ENCODE assay signal across 1 cellular context in genomic region chr9:83956288-83957028, GRCh38.
A peak's percentile ranks its signal among the peaks of the same experiment; 100 is the strongest.
TF ChIP-seq lines count a peak whose summit lies in the region.

No MANE protein-coding gene starts in this region.

TF ChIP-seq in HepG2, 621 proteins besides CTCF, POLR2A, EP300 and RAD21 (continued from another document and continues in another):
- TF ChIP-seq ARID2 (CRISPR knock-in tag; IDR thresholded peaks at IDR 0.05; ENCODE audit: borderline replicate concordance) (peak; percentile 60; the same call in 1 of the 2 replicates), ZNF605 (CRISPR knock-in tag; IDR thresholded peaks at IDR 0.05) (peak; percentile 79), ZNF350 (CRISPR knock-in tag; IDR thresholded peaks at IDR 0.05; ENCODE audit: borderline replicate concordance, low read depth) (peak; percentile 89), ZNF672 (CRISPR knock-in tag; IDR thresholded peaks at IDR 0.05) (no peak), NR2F1 (CRISPR knock-in tag; IDR thresholded peaks at IDR 0.05) (peak in 1 of 2 experiments; percentile 34; a peak in 2 of 4 replicates), ZNF775 (CRISPR knock-in tag; IDR thresholded peaks at IDR 0.05; ENCODE audit: borderline replicate concordance) (0 out of 2 replicates have a peak, but pooled peaks have one; percentile 42), ZFX (CRISPR knock-in tag; IDR thresholded peaks at IDR 0.05; ENCODE audit: low read depth) (peak; percentile 92), PRDM10 (CRISPR knock-in tag; IDR thresholded peaks at IDR 0.05; ENCODE audit: low read depth) (peak; percentile 45; the same call in 1 of the 2 replicates), AGO2 (optimal IDR thresholded peaks at IDR 0.05; ENCODE audit: low read depth, low read length) (peak; percentile 60), NR2C2 (CRISPR knock-in tag; IDR thresholded peaks at IDR 0.05; ENCODE audit: borderline replicate concordance) (peak; percentile 94), ZBTB3 (CRISPR knock-in tag; IDR thresholded peaks at IDR 0.05; ENCODE audit: borderline replicate concordance, low read depth) (no peak; the same call in 1 of the 2 replicates), GATAD2A (CRISPR knock-in tag; IDR thresholded peaks at IDR 0.05) (peak; percentile 75), FOXK2 (IDR thresholded peaks at IDR 0.05) (no peak), ZFP36L2 (CRISPR knock-in tag; IDR thresholded peaks at IDR 0.05) (no peak), HOMEZ (CRISPR knock-in tag; IDR thresholded peaks at IDR 0.05; ENCODE audit: low read depth) (no peak), PBX2 (CRISPR knock-in tag; IDR thresholded peaks at IDR 0.05) (no peak), TEF (CRISPR knock-in tag; IDR thresholded peaks at IDR 0.05) (peak; percentile 79; the same call in 1 of the 2 replicates), TCF12 (IDR thresholded peaks at IDR 0.05) (no peak), TCF12 (CRISPR knock-in tag; IDR thresholded peaks at IDR 0.05) (0 out of 2 replicates have a peak, but pooled peaks have one; percentile 20), ZNF777 (CRISPR knock-in tag; IDR thresholded peaks at IDR 0.05) (peak; percentile 96), ETS1 (CRISPR knock-in tag; IDR thresholded peaks at IDR 0.05) (no peak), HNRNPH1 (optimal IDR thresholded peaks at IDR 0.05; ENCODE audit: low read depth, low read length) (no peak), ZSCAN12 (CRISPR knock-in tag; IDR thresholded peaks at IDR 0.05) (no peak), PPARG (CRISPR knock-in tag; conservative IDR thresholded peaks at IDR 0.05) (no peak), SMAD9 (CRISPR knock-in tag; IDR thresholded peaks at IDR 0.05) (no peak), TRAFD1 (CRISPR knock-in tag; IDR thresholded peaks at IDR 0.05; ENCODE audit: borderline replicate concordance) (no peak), NBN (conservative IDR thresholded peaks at IDR 0.05) (no peak), ATM (IDR thresholded peaks at IDR 0.05; ENCODE audit: borderline replicate concordance) (no peak), ZNF335 (CRISPR knock-in tag; IDR thresholded peaks at IDR 0.05) (peak; percentile 75; the same call in 1 of the 2 replicates), SALL1 (CRISPR knock-in tag; IDR thresholded peaks at IDR 0.05) (peak; percentile 78; the same call in 1 of the 2 replicates), KAT8 (CRISPR knock-in tag; IDR thresholded peaks at IDR 0.05) (peak; percentile 93), JUN (CRISPR knock-in tag; IDR thresholded peaks at IDR 0.05) (peak; percentile 18; the same call in 1 of the 2 replicates), BCL3 (CRISPR knock-in tag; IDR thresholded peaks at IDR 0.05) (peak; percentile 67; the same call in 1 of the 2 replicates), ZNF562 (CRISPR knock-in tag; IDR thresholded peaks at IDR 0.05; ENCODE audit: borderline replicate concordance) (peak; percentile 55; the same call in 1 of the 2 replicates), FOSL2 (CRISPR knock-in tag; IDR thresholded peaks at IDR 0.05) (0 out of 2 replicates have a peak, but pooled peaks have one; percentile 32), DMTF1 (CRISPR knock-in tag; IDR thresholded peaks at IDR 0.05) (no peak), THYN1 (CRISPR knock-in tag; IDR thresholded peaks at IDR 0.05; ENCODE audit: borderline replicate concordance, low read depth) (no peak), ZNF362 (CRISPR knock-in tag; IDR thresholded peaks at IDR 0.05; ENCODE audit: borderline replicate concordance) (no peak), MLLT10 (CRISPR knock-in tag; IDR thresholded peaks at IDR 0.05) (no peak), ZNF83 (CRISPR knock-in tag; IDR thresholded peaks at IDR 0.05; ENCODE audit: borderline replicate concordance) (peak; percentile 80), MTF1 (CRISPR knock-in tag; IDR thresholded peaks at IDR 0.05) (no peak), TFDP2 (CRISPR knock-in tag; IDR thresholded peaks at IDR 0.05) (peak; percentile 94), IKZF4 (CRISPR knock-in tag; IDR thresholded peaks at IDR 0.05; ENCODE audit: borderline replicate concordance, low read depth, not compliant biosample characterization) (no peak), FOXP1 (IDR thresholded peaks at IDR 0.05) (no peak), FOXP1 (CRISPR knock-in tag; IDR thresholded peaks at IDR 0.05) (no peak), ZNF20 (CRISPR knock-in tag; IDR thresholded peaks at IDR 0.05) (peak; percentile 81; the same call in 1 of the 2 replicates), NFRKB (IDR thresholded peaks at IDR 0.05) (no peak), ZNF275 (CRISPR knock-in tag; IDR thresholded peaks at IDR 0.05; ENCODE audit: borderline replicate concordance) (peak; percentile 80; the same call in 1 of the 2 replicates), ZNF232 (CRISPR knock-in tag; IDR thresholded peaks at IDR 0.05; ENCODE audit: borderline replicate concordance) (peak; percentile 61), ZNF552 (CRISPR knock-in tag; IDR thresholded peaks at IDR 0.05; ENCODE audit: borderline replicate concordance) (0 out of 2 replicates have a peak, but pooled peaks have one; percentile 31), U2AF1 (optimal IDR thresholded peaks at IDR 0.05; ENCODE audit: low read depth, low read length) (no peak)
